In genomic region chrX:71283409-71284143, GRCh38 we compare ENCODE assay signal across 8 cellular contexts. TPM values are rescaled to one million over a fixed set of nuclear protein-coding genes. Genes with fewer than 3 reads are reported as not detected.
DNase-seq lines count a peak whose midpoint lies in the region; ATAC-seq, FAIRE-seq and TF ChIP-seq lines count a peak whose summit lies in the region.

NONO (plus strand) TSS chrX:71283635; CDS start chrX:71290638, 7,003 bp downstream.

- peak; percentile 77 for FAIRE-seq in endometrium (lab: Jason Lieb, UNC)

- no peaks in the 10 kb centered on the region for H4K20me1 ChIP-seq in OCI-LY1 (ENCODE audit: insufficient read depth, low read length)

- H3K4me1 ChIP-seq in HUES64 (ENCODE audit: insufficient read depth, low read length), result peaks cover 17% of the 10 kb centered on the region; the same call in 1 of the 2 replicates
- H3K4me1 ChIP-seq in OCI-LY1 (ENCODE audit: insufficient read depth, low read length, severe bottlenecking), result peaks cover 33% of the 10 kb centered on the region
- peaks cover 3% of the 10 kb centered on the region for H3K4me1 ChIP-seq in mesodermal cell (ENCODE audit: control insufficient read depth, insufficient read depth, low read length, poor library complexity, severe bottlenecking)

- H3F3A ChIP-seq in OCI-LY1 (ENCODE audit: insufficient read depth, low read length), result no peaks in the 10 kb centered on the region

- peak within 1 kb of the TSS; percentile 87 for H3K4me2 ChIP-seq in OCI-LY1 (ENCODE audit: low read length)

- peak within 1 kb of the TSS; percentile 98 for H3K27ac ChIP-seq in HUES64 (ENCODE audit: low read depth, low read length)
- peak within 1 kb of the TSS; percentile 89 for H3K27ac ChIP-seq in OCI-LY1 (ENCODE audit: low read depth, low read length, poor library complexity, severe bottlenecking)
- peak within 1 kb of the TSS; percentile 95 for H3K27ac ChIP-seq in mesodermal cell (ENCODE audit: low read depth, low read length, severe bottlenecking)

- peak; percentile 85 for ATAC-seq in GM21423 (IDR thresholded peaks at IDR 0.05; ENCODE audit: unreplicated experiment)

- H3K36me3 ChIP-seq in HUES64 (ENCODE audit: insufficient read depth, low read length) (peaks cover 29% of the 10 kb centered on the region), OCI-LY1 (ENCODE audit: insufficient read depth, low read length) (peaks cover 33% of the 10 kb centered on the region), mesodermal cell (ENCODE audit: control insufficient read depth, insufficient read depth, low read length) (peaks cover 17% of the 10 kb centered on the region)

- no peaks in the 10 kb centered on the region for H3K9me2 ChIP-seq in OCI-LY1 (ENCODE audit: low read depth, low read length)

- no peaks in the 10 kb centered on the region for H3K27me3 ChIP-seq in HUES64 (ENCODE audit: insufficient read depth, low read length)
- H3K27me3 ChIP-seq in OCI-LY1 (ENCODE audit: insufficient read depth, low read length), result no peaks in the 10 kb centered on the region

- peak; percentile 92 for DNase-seq in Caki2 (ENCODE audit: low read depth)
- peak; percentile 70 for DNase-seq in activated CD8-positive, alpha-beta memory T cell treated with anti-CD3 and anti-CD28 coated beads, Interleukin-2, amount 50 U/mL, for 4 hours
- DNase-seq in stimulated activated CD8-positive, alpha-beta memory T cell treated with anti-CD3 and anti-CD28 coated beads, Interleukin-15, amount 100 ng/mL, for 4 hours (ENCODE audit: low read depth in 2 of 2), result peak; percentile 50 to 75

- no peak; the same call in 1 of the 2 replicates for TF ChIP-seq CTCF in OCI-LY1 (IDR thresholded peaks at IDR 0.05; ENCODE audit: low read length)

- peak within 1 kb of the TSS; percentile 37; the same call in 1 of the 2 replicates for H2AFZ ChIP-seq in OCI-LY1 (ENCODE audit: low read length)

- peaks cover 48% of the 10 kb centered on the region for H3K79me2 ChIP-seq in OCI-LY1 (ENCODE audit: insufficient read depth, low read length)

- under 1% methylated on average over 56 of the region's 56 CpGs for WGBS in HUES64
- WGBS in mesodermal cell (ENCODE audit: insufficient coverage in 2 of 2), 2 experiments, result 0% methylated on average over 3 to 9 of the region's 56 CpGs

- H3K9me3 ChIP-seq in HUES64 (ENCODE audit: insufficient read depth, low read depth, low read length) (no peaks in the 10 kb centered on the region), OCI-LY1 (ENCODE audit: low read length) (no peaks in the 10 kb centered on the region), mesodermal cell (ENCODE audit: control insufficient read depth, low read length) (no peaks in the 10 kb centered on the region)

- in situ Hi-C loops in Caki2 (cut with HindIII; ENCODE audit: low pct_unique_long_range_greater_than_20kb, low sequenced_read_pairs), result no loop called here

- H3K9ac ChIP-seq in HUES64 (ENCODE audit: low read depth, low read length) (peak within 1 kb of the TSS; percentile 100), OCI-LY1 (ENCODE audit: low read length) (peak within 1 kb of the TSS; percentile 100)

- H3K4me3 ChIP-seq in HUES64 (ENCODE audit: low read length) (peak within 1 kb of the TSS; percentile 100), OCI-LY1 (ENCODE audit: low read depth, low read length, poor library complexity, severe bottlenecking) (peak within 1 kb of the TSS; percentile 94), mesodermal cell (ENCODE audit: extremely low read depth, insufficient read depth, low read length, poor library complexity, severe bottlenecking) (peak within 1 kb of the TSS; percentile 57)

RNA-seq across cellular contexts. Expression of gene NONO, which starts in this region (rescaled TPM):
- total RNA-seq in Caki2 (2014; rRNA removed; shearing (Covaris generic); ENCODE audit: low replicate concordance), result 523 TPM in 2 replicates
- polyA plus RNA-seq in HUES64 (2013, experiment 1 of 2), result 536 TPM
- 631 TPM for polyA plus RNA-seq in HUES64 (2013, experiment 2 of 2)
- 539 TPM for polyA plus RNA-seq in mesodermal cell (2013, experiment 1 of 2)
- polyA plus RNA-seq in mesodermal cell (2013, experiment 2 of 2), result 489 TPM

Comparison
In these comparisons a context has a peak if more than half of its experiments do, and no peak if none do; other contexts are left out.
1. Peak in every context shown above with its lines: DNase-seq, ATAC-seq, H3K4me3 ChIP-seq and H3K27ac ChIP-seq.